21 cellular contexts compared by ENCODE assay signal in genomic region chr14:91339076-91339475, GRCh38.
"Had no signal": no experiment of that assay in that cellular context is flagged by ENCODE, and none has a peak within 500 bp of the region (broad histone marks: within the 10 kb centered on the region; RNA-seq: fewer than 3 reads in every experiment).

No MANE protein-coding gene starts in this region.

- H3K4me3 Mint-ChIP-seq: activated T-helper 1 cell treated with anti-CD3 and anti-CD28 coated beads, Interleukin-12 subunit alpha, Interleukin-12 subunit beta, Interleukin-2, Interleukin-4 antibody, amounts not matched to agents 30 ng/mL and 10 ng/mL and 1 ng/mL, durations not matched to agents 14 hours and 24 hours and 36 hours; dendritic cell treated with granulocyte-macrophage colony-stimulating factor and Interleukin-4, amounts not matched to agents 40 ng/mL and 50 ng/mL, for 4 days; immature natural killer cell; memory B cell; T-helper 1 cell treated with Interleukin-12 subunit alpha and Interleukin-12 subunit beta and Interleukin-4 antibody, amounts not matched to agents 30 μg/mL and 1 μg/mL, for 36 hours had no signal

- H3K27me3 Mint-ChIP-seq: memory B cell had no signal

- H3K9me3 ChIP-seq: adrenal gland, breast epithelium, esophagus muscularis mucosa, gastroesophageal sphincter, heart right ventricle, ovary, psoas muscle, upper lobe of right lung had no signal

- H3K36me3 ChIP-seq: adrenal gland, breast epithelium, ovary had no signal

- H3K27ac Mint-ChIP-seq: activated T-helper 1 cell treated with anti-CD3 and anti-CD28 coated beads, Interleukin-12 subunit alpha, Interleukin-12 subunit beta, Interleukin-2, Interleukin-4 antibody, amounts not matched to agents 30 ng/mL and 10 ng/mL and 1 ng/mL, durations not matched to agents 14 hours and 24 hours and 36 hours; dendritic cell treated with granulocyte-macrophage colony-stimulating factor and Interleukin-4, amounts not matched to agents 40 ng/mL and 50 ng/mL, for 4 days; memory B cell; T-helper 1 cell treated with Interleukin-12 subunit alpha and Interleukin-12 subunit beta and Interleukin-4 antibody, amounts not matched to agents 30 μg/mL and 1 μg/mL, for 36 hours had no signal

- DNase-seq: activated CD4-positive, alpha-beta T cell treated with anti-CD3 and anti-CD28 coated beads for 1 hour; activated naive CD4-positive, alpha-beta T cell treated with anti-CD3 and anti-CD28 coated beads, Interleukin-2, amount 50 U/mL, for 16 hours; adrenal gland; effector CD8-positive, alpha-beta T cell; heart right ventricle; immature natural killer cell; psoas muscle; stimulated activated CD4-positive, alpha-beta T cell treated with anti-CD3 and anti-CD28 coated beads, Interleukin-4, amount 100 ng/mL, for 1 hour; stimulated activated naive CD4-positive, alpha-beta T cell; upper lobe of right lung had no signal

- H3K4me1 ChIP-seq: adrenal gland, breast epithelium, esophagus muscularis mucosa, gastroesophageal sphincter, psoas muscle, upper lobe of right lung had no signal

- H3K4me3 ChIP-seq: adrenal gland, breast epithelium, esophagus muscularis mucosa, gastroesophageal sphincter, heart right ventricle, ovary, psoas muscle, skin epidermis, upper lobe of right lung had no signal

- H3K27me3 ChIP-seq: adrenal gland, breast epithelium, esophagus muscularis mucosa, gastroesophageal sphincter, ovary, upper lobe of right lung had no signal

- H3K9me3 Mint-ChIP-seq: activated T-helper 1 cell treated with anti-CD3 and anti-CD28 coated beads, Interleukin-12 subunit alpha, Interleukin-12 subunit beta, Interleukin-2, Interleukin-4 antibody, amounts not matched to agents 30 ng/mL and 10 ng/mL and 1 ng/mL, durations not matched to agents 14 hours and 24 hours and 36 hours; dendritic cell treated with granulocyte-macrophage colony-stimulating factor and Interleukin-4, amounts not matched to agents 40 ng/mL and 50 ng/mL, for 4 days; immature natural killer cell; memory B cell; T-helper 1 cell treated with Interleukin-12 subunit alpha and Interleukin-12 subunit beta and Interleukin-4 antibody, amounts not matched to agents 30 μg/mL and 1 μg/mL, for 36 hours had no signal

- H3K27ac ChIP-seq: adrenal gland, breast epithelium, esophagus muscularis mucosa, gastroesophageal sphincter, heart right ventricle, ovary, psoas muscle, skin epidermis, upper lobe of right lung, VCaP had no signal

- ATAC-seq: gastroesophageal sphincter, psoas muscle, right cardiac atrium had no signal
